Comparison of ENCODE assay signal across 2 cellular contexts in the genomic region with DNA sequence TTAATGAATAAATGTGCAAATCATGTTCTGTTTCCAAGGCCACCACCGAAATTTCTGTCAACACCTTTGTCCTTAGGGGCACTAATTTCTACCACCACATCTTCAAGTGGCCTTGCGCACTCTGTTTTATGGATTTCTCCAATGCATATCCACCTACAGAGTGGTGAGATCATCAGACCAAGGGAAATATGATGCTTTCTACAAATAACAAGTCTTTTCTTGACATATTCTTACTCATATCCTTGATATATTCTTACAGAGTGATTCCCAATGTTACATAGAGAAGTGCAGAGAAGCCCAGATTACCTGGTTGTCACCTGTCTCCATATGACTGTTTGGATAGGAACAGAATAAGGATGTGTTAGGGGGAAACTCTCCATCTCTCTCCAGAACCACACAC.
TF ChIP-seq lines count a peak whose summit lies in the region.

No MANE protein-coding gene starts in this region.

TF ChIP-seq in IMR-90, 13 proteins besides CTCF, POLR2A, EP300 and RAD21:
- no peak for TF ChIP-seq CEBPB (IDR thresholded peaks at IDR 0.05; ENCODE audit: low read depth, low read length)

TF ChIP-seq in HepG2, 621 proteins besides CTCF, POLR2A, EP300 and RAD21:
- TF ChIP-seq, protein P1, sequence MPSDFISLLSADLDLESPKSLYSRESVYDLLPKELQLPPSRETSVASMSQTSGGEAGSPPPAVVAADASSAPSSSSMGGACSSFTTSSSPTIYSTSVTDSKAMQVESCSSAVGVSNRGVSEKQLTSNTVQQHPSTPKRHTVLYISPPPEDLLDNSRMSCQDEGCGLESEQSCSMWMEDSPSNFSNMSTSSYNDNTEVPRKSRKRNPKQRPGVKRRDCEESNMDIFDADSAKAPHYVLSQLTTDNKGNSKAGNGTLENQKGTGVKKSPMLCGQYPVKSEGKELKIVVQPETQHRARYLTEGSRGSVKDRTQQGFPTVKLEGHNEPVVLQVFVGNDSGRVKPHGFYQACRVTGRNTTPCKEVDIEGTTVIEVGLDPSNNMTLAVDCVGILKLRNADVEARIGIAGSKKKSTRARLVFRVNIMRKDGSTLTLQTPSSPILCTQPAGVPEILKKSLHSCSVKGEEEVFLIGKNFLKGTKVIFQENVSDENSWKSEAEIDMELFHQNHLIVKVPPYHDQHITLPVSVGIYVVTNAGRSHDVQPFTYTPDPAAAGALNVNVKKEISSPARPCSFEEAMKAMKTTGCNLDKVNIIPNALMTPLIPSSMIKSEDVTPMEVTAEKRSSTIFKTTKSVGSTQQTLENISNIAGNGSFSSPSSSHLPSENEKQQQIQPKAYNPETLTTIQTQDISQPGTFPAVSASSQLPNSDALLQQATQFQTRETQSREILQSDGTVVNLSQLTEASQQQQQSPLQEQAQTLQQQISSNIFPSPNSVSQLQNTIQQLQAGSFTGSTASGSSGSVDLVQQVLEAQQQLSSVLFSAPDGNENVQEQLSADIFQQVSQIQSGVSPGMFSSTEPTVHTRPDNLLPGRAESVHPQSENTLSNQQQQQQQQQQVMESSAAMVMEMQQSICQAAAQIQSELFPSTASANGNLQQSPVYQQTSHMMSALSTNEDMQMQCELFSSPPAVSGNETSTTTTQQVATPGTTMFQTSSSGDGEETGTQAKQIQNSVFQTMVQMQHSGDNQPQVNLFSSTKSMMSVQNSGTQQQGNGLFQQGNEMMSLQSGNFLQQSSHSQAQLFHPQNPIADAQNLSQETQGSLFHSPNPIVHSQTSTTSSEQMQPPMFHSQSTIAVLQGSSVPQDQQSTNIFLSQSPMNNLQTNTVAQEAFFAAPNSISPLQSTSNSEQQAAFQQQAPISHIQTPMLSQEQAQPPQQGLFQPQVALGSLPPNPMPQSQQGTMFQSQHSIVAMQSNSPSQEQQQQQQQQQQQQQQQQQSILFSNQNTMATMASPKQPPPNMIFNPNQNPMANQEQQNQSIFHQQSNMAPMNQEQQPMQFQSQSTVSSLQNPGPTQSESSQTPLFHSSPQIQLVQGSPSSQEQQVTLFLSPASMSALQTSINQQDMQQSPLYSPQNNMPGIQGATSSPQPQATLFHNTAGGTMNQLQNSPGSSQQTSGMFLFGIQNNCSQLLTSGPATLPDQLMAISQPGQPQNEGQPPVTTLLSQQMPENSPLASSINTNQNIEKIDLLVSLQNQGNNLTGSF (CRISPR knock-in tag; IDR thresholded peaks at IDR 0.05), result no peak
- TF ChIP-seq, protein P2, sequence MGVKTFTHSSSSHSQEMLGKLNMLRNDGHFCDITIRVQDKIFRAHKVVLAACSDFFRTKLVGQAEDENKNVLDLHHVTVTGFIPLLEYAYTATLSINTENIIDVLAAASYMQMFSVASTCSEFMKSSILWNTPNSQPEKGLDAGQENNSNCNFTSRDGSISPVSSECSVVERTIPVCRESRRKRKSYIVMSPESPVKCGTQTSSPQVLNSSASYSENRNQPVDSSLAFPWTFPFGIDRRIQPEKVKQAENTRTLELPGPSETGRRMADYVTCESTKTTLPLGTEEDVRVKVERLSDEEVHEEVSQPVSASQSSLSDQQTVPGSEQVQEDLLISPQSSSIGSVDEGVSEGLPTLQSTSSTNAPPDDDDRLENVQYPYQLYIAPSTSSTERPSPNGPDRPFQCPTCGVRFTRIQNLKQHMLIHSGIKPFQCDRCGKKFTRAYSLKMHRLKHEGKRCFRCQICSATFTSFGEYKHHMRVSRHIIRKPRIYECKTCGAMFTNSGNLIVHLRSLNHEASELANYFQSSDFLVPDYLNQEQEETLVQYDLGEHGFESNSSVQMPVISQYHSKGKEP (CRISPR knock-in tag; IDR thresholded peaks at IDR 0.05), result no peak
- TF ChIP-seq ZFP62 (CRISPR knock-in tag; IDR thresholded peaks at IDR 0.05), result no peak
- no peak for TF ChIP-seq GFI1 (CRISPR knock-in tag; IDR thresholded peaks at IDR 0.05; ENCODE audit: borderline replicate concordance)
- TF ChIP-seq ZNF326 (CRISPR knock-in tag; IDR thresholded peaks at IDR 0.05; ENCODE audit: borderline replicate concordance), result no peak
- TF ChIP-seq MAFF (IDR thresholded peaks at IDR 0.05; ENCODE audit: low read depth, low read length), result no peak
- no peak for TF ChIP-seq SKI (IDR thresholded peaks at IDR 0.05; ENCODE audit: partially characterized antibody)
- no peak for TF ChIP-seq NFRKB (IDR thresholded peaks at IDR 0.05)
- TF ChIP-seq, protein P3, sequence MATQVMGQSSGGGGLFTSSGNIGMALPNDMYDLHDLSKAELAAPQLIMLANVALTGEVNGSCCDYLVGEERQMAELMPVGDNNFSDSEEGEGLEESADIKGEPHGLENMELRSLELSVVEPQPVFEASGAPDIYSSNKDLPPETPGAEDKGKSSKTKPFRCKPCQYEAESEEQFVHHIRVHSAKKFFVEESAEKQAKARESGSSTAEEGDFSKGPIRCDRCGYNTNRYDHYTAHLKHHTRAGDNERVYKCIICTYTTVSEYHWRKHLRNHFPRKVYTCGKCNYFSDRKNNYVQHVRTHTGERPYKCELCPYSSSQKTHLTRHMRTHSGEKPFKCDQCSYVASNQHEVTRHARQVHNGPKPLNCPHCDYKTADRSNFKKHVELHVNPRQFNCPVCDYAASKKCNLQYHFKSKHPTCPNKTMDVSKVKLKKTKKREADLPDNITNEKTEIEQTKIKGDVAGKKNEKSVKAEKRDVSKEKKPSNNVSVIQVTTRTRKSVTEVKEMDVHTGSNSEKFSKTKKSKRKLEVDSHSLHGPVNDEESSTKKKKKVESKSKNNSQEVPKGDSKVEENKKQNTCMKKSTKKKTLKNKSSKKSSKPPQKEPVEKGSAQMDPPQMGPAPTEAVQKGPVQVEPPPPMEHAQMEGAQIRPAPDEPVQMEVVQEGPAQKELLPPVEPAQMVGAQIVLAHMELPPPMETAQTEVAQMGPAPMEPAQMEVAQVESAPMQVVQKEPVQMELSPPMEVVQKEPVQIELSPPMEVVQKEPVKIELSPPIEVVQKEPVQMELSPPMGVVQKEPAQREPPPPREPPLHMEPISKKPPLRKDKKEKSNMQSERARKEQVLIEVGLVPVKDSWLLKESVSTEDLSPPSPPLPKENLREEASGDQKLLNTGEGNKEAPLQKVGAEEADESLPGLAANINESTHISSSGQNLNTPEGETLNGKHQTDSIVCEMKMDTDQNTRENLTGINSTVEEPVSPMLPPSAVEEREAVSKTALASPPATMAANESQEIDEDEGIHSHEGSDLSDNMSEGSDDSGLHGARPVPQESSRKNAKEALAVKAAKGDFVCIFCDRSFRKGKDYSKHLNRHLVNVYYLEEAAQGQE (IDR thresholded peaks at IDR 0.05; ENCODE audit: borderline replicate concordance in 1 of 2, low read depth in 1 of 2, low read length in 2 of 2), result no peak
- TF ChIP-seq FOXJ3 (CRISPR knock-in tag; IDR thresholded peaks at IDR 0.05; ENCODE audit: borderline replicate concordance), result no peak
- TF ChIP-seq, protein P4, sequence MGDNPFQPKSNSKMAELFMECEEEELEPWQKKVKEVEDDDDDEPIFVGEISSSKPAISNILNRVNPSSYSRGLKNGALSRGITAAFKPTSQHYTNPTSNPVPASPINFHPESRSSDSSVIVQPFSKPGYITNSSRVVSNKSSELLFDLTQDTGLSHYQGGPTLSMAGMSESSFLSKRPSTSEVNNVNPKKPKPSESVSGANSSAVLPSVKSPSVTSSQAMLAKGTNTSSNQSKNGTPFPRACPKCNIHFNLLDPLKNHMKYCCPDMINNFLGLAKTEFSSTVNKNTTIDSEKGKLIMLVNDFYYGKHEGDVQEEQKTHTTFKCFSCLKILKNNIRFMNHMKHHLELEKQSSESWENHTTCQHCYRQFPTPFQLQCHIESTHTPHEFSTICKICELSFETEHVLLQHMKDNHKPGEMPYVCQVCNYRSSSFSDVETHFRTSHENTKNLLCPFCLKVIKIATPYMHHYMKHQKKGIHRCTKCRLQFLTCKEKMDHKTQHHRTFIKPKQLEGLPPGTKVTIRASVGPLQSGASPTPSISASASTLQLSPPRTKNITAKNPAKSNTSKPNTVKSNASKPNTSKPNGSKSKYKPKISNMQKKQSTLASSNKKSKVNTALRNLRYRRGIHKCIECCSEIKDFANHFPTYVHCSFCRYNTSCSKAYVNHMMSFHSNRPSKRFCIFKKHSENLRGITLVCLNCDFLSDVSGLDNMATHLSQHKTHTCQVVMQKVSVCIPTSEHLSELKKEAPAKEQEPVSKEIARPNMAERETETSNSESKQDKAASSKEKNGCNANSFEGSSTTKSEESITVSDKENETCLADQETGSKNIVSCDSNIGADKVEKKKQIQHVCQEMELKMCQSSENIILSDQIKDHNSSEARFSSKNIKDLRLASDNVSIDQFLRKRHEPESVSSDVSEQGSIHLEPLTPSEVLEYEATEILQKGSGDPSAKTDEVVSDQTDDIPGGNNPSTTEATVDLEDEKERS (CRISPR knock-in tag; IDR thresholded peaks at IDR 0.05), result no peak
- TF ChIP-seq, protein P5, sequence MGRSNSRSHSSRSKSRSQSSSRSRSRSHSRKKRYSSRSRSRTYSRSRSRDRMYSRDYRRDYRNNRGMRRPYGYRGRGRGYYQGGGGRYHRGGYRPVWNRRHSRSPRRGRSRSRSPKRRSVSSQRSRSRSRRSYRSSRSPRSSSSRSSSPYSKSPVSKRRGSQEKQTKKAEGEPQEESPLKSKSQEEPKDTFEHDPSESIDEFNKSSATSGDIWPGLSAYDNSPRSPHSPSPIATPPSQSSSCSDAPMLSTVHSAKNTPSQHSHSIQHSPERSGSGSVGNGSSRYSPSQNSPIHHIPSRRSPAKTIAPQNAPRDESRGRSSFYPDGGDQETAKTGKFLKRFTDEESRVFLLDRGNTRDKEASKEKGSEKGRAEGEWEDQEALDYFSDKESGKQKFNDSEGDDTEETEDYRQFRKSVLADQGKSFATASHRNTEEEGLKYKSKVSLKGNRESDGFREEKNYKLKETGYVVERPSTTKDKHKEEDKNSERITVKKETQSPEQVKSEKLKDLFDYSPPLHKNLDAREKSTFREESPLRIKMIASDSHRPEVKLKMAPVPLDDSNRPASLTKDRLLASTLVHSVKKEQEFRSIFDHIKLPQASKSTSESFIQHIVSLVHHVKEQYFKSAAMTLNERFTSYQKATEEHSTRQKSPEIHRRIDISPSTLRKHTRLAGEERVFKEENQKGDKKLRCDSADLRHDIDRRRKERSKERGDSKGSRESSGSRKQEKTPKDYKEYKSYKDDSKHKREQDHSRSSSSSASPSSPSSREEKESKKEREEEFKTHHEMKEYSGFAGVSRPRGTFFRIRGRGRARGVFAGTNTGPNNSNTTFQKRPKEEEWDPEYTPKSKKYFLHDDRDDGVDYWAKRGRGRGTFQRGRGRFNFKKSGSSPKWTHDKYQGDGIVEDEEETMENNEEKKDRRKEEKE (IDR thresholded peaks at IDR 0.05), result no peak
- no peak for TF ChIP-seq SMAD9 (CRISPR knock-in tag; IDR thresholded peaks at IDR 0.05)
- TF ChIP-seq, protein P6, sequence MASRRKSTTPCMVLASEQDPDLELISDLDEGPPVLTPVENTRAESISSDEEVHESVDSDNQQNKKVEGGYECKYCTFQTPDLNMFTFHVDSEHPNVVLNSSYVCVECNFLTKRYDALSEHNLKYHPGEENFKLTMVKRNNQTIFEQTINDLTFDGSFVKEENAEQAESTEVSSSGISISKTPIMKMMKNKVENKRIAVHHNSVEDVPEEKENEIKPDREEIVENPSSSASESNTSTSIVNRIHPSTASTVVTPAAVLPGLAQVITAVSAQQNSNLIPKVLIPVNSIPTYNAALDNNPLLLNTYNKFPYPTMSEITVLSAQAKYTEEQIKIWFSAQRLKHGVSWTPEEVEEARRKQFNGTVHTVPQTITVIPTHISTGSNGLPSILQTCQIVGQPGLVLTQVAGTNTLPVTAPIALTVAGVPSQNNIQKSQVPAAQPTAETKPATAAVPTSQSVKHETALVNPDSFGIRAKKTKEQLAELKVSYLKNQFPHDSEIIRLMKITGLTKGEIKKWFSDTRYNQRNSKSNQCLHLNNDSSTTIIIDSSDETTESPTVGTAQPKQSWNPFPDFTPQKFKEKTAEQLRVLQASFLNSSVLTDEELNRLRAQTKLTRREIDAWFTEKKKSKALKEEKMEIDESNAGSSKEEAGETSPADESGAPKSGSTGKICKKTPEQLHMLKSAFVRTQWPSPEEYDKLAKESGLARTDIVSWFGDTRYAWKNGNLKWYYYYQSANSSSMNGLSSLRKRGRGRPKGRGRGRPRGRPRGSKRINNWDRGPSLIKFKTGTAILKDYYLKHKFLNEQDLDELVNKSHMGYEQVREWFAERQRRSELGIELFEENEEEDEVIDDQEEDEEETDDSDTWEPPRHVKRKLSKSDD (CRISPR knock-in tag; IDR thresholded peaks at IDR 0.05; ENCODE audit: low read depth), result no peak
- no peak for TF ChIP-seq SMC3 (IDR thresholded peaks at IDR 0.05; ENCODE audit: low read length)
- TF ChIP-seq, protein P7, sequence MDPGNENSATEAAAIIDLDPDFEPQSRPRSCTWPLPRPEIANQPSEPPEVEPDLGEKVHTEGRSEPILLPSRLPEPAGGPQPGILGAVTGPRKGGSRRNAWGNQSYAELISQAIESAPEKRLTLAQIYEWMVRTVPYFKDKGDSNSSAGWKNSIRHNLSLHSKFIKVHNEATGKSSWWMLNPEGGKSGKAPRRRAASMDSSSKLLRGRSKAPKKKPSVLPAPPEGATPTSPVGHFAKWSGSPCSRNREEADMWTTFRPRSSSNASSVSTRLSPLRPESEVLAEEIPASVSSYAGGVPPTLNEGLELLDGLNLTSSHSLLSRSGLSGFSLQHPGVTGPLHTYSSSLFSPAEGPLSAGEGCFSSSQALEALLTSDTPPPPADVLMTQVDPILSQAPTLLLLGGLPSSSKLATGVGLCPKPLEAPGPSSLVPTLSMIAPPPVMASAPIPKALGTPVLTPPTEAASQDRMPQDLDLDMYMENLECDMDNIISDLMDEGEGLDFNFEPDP (CRISPR knock-in tag; conservative IDR thresholded peaks at IDR 0.05), result no peak
